Comparison of ENCODE assay signal across 10 cellular contexts in genomic region chr15:40936709-40937666, GRCh38. TPM values are rescaled to one million over a fixed set of nuclear protein-coding genes. Genes with fewer than 3 reads are reported as not detected.
DNase-seq lines count a peak whose midpoint lies in the region; ATAC-seq, FAIRE-seq and TF ChIP-seq lines count a peak whose summit lies in the region.
"Had no signal": no experiment of that assay in that cellular context is flagged by ENCODE, and none has a peak within 500 bp of the region (broad histone marks: within the 10 kb centered on the region; RNA-seq: fewer than 3 reads in every experiment).

No MANE protein-coding gene starts in this region.

- no peak for DNase-seq in GM13977 (ENCODE audit: low spot score)
- peak in 2 of 5 donors; percentile 36 to 62 for DNase-seq in heart left ventricle
- DNase-seq in psoas muscle = peak in 1 of 2 donors; percentile 74
- no peak for DNase-seq in NCI-H1092 treated with DMSO at 0.1 percent for 48 hours (lab: John Stamatoyannopoulos, UW)
- DNase-seq in stimulated activated CD4-positive, alpha-beta T cell treated with anti-CD3 and anti-CD28 coated beads, Interleukin-12 subunit alpha, Interleukin-12 subunit beta, amount 100 ng/mL, for 4 hours = no peak
- DNase-seq in T-helper 1 cell = no peak
- DNase-seq in GM12892 (ENCODE audit: insufficient read length) = no peak

- no peaks in the 10 kb centered on the region for H3F3A ChIP-seq in OCI-LY1 (ENCODE audit: insufficient read depth, low read length)

- no peak overlapping the region for H2AFZ ChIP-seq in OCI-LY1 (ENCODE audit: low read length)

- H4K20me1 ChIP-seq in OCI-LY1 (ENCODE audit: insufficient read depth, low read length) = no peaks in the 10 kb centered on the region

- H3K79me2 ChIP-seq in OCI-LY1 (ENCODE audit: insufficient read depth, low read length) = no peaks in the 10 kb centered on the region

- H3K9ac ChIP-seq in OCI-LY1 (ENCODE audit: low read length) = no peak overlapping the region

- WGBS in heart left ventricle, 4 donors = 42 to 63% (median 59%) methylated on average over 15 of the region's 15 CpGs
- WGBS in psoas muscle, 3 donors = 43 to 58% (median 43%) methylated on average over 15 of the region's 15 CpGs

- H3K9me2 ChIP-seq in OCI-LY1 (ENCODE audit: low read depth, low read length) = no peaks in the 10 kb centered on the region

- TF ChIP-seq CTCF in GM13977 (IDR thresholded peaks at IDR 0.05; ENCODE audit: extremely low read depth, insufficient read depth, missing control alignments) = peak; percentile 3
- peak; percentile 50 for TF ChIP-seq CTCF in OCI-LY1 (IDR thresholded peaks at IDR 0.05; ENCODE audit: low read length)
- TF ChIP-seq CTCF in heart left ventricle (IDR thresholded peaks at IDR 0.05) = peak in 6 of 12 donors; percentile 21 to 39 (median 29)
- TF ChIP-seq CTCF in psoas muscle (IDR thresholded peaks at IDR 0.05) = peak; percentile 18

- intact Hi-C loops in heart left ventricle (cut with DNase I) = no loop called here
- intact Hi-C loops in psoas muscle (cut with DNase I) = no loop called here

- in situ Hi-C loops in GM13977 (cut with MboI; ENCODE audit: low pct_unique_long_range_greater_than_20kb, low sequenced_read_pairs, unreplicated experiment) = no loop called here

- H3K27ac ChIP-seq in OCI-LY1 (ENCODE audit: low read depth, low read length, poor library complexity, severe bottlenecking) = no peak overlapping the region
- peak overlapping the region; percentile 12 to 96 (median 71) for H3K27ac ChIP-seq in heart left ventricle
- H3K27ac ChIP-seq in psoas muscle = peak overlapping the region; percentile 64
- H3K27ac ChIP-seq: cardiac muscle cell had no signal

- H3K4me1 ChIP-seq in OCI-LY1 (ENCODE audit: insufficient read depth, low read length, severe bottlenecking) (peaks cover 10% of the 10 kb centered on the region), heart left ventricle (peaks cover 7 to 77% (median 47%) of the 10 kb centered on the region in 12 donors), psoas muscle (peaks cover 26% of the 10 kb centered on the region)

- H3K9me3 ChIP-seq in OCI-LY1 (ENCODE audit: low read length) (no peaks in the 10 kb centered on the region), heart left ventricle (no peaks in the 10 kb centered on the region), psoas muscle (no peaks in the 10 kb centered on the region)

- no peak for TF ChIP-seq POLR2A in heart left ventricle (IDR thresholded peaks at IDR 0.05)
- TF ChIP-seq POLR2A in GM12892 (IDR thresholded peaks at IDR 0.05; ENCODE audit: low read depth, low read length) = no peak

- FAIRE-seq in GM12892 (lab: Jason Lieb, UNC) = no peak

- H3K4me2 ChIP-seq in OCI-LY1 (ENCODE audit: low read length) = no peak overlapping the region

- H3K4me3 ChIP-seq in OCI-LY1 (ENCODE audit: low read depth, low read length, poor library complexity, severe bottlenecking) (no peak overlapping the region), heart left ventricle (peak overlapping the region in 10 of 12 donors; percentile 9 to 85 (median 46)), psoas muscle (peak overlapping the region; percentile 66)
- H3K4me3 ChIP-seq: cardiac muscle cell had no signal

- H3K27me3 ChIP-seq in OCI-LY1 (ENCODE audit: insufficient read depth, low read length) (0 out of 2 replicates have a peak, but pooled peaks cover 9% of the 10 kb centered on the region), heart left ventricle (peaks cover 0 to 9% (median 0%) of the 10 kb centered on the region in 9 donors), psoas muscle (ENCODE audit: insufficient read depth in 3 of 3, low read length in 2 of 3) (peaks cover 0 to 9% (median 0%) of the 10 kb centered on the region in 3 donors)

- H3K36me3 ChIP-seq in OCI-LY1 (ENCODE audit: insufficient read depth, low read length) (no peaks in the 10 kb centered on the region), heart left ventricle (peaks cover 0 to 68% (median 11%) of the 10 kb centered on the region in 9 donors), psoas muscle (ENCODE audit: insufficient read depth in 1 of 2, low read depth in 1 of 2) (no peaks in the 10 kb centered on the region)
- H3K36me3 ChIP-seq: cardiac muscle cell had no signal

- peak; percentile 6 to 69 (median 36) for ATAC-seq in heart left ventricle
- peak; percentile 57 to 80 (median 69) for ATAC-seq in psoas muscle

RNA-seq across cellular contexts. Expression of gene DLL4, which starts 7.8 kb away (rescaled TPM):
- total RNA-seq in heart left ventricle (10 to 100 TPM in 6 of 9 donors, 1 to 10 TPM in 3; 4.7 to 20.8 (median 13.5) TPM), psoas muscle (10 to 100 TPM in 1 of 4 donors, 1 to 10 TPM in 3; 7.2 to 13.1 (median 9.2) TPM)
- polyA plus RNA-seq in heart left ventricle (10 to 100 TPM in 1 of 2 donors, 1 to 10 TPM in 1; 6.8 to 11.1 TPM), psoas muscle (1 to 10 TPM; 4.0 to 6.1 (median 6.0) TPM)
- polyA plus RNA-seq in GM12892 (2012; ENCODE audit: missing spikeins) = 0.17 TPM
- polyA plus RNA-seq: cardiac muscle cell, mammary epithelial cell had no signal

RNA-seq across cellular contexts. Expression of gene CHAC1, which starts 16.3 kb away (rescaled TPM):
- total RNA-seq in heart left ventricle (1 to 10 TPM in 6 of 9 donors, under 1 TPM in 3; 0.72 to 5.3 (median 1.8) TPM), psoas muscle (100 to 1,000 TPM in 2 of 4 donors, 10 to 100 TPM in 1, 1 to 10 TPM in 1; 3.7 to 243 (median 96.3) TPM)
- polyA plus RNA-seq in heart left ventricle (1 to 10 TPM; 2.4 to 6.1 TPM), psoas muscle (100 to 1,000 TPM in 1 of 3 donors, 10 to 100 TPM in 2; 14.0 to 129 (median 49.0) TPM)
- polyA plus RNA-seq in GM12892 (2012; ENCODE audit: missing spikeins) = 1.4 TPM

RNA-seq across cellular contexts. Expression of gene VPS18, which starts 42.7 kb away (rescaled TPM):
- total RNA-seq in heart left ventricle (10 to 100 TPM; 18.0 to 29.2 (median 23.1) TPM), psoas muscle (10 to 100 TPM in 3 of 4 donors, 1 to 10 TPM in 1; 8.1 to 20.5 (median 16.3) TPM)
- polyA plus RNA-seq in heart left ventricle (10 to 100 TPM; 14.7 to 21.3 TPM), psoas muscle (10 to 100 TPM in 2 of 3 donors, 1 to 10 TPM in 1; 8.4 to 16.9 (median 12.3) TPM)
- 4.0 TPM for polyA plus RNA-seq in GM12892 (2012; ENCODE audit: missing spikeins)
